Comparison of ENCODE assay signal across 13 cellular contexts in genomic region chr3:52247455-52248164, GRCh38. TPM values are rescaled to one million over a fixed set of nuclear protein-coding genes. Genes with fewer than 3 reads are reported as not detected.
DNase-seq lines count a peak whose midpoint lies in the region; ATAC-seq, FAIRE-seq and TF ChIP-seq lines count a peak whose summit lies in the region.
"Had no signal": no experiment of that assay in that cellular context is flagged by ENCODE, and none has a peak within 500 bp of the region (broad histone marks: within the 10 kb centered on the region; RNA-seq: fewer than 3 reads in every experiment).

No MANE protein-coding gene starts in this region.

- H3K36me3 ChIP-seq in neutrophil (peaks cover 52% of the 10 kb centered on the region), GM23338 (ENCODE audit: insufficient read depth) (peaks cover 3% of the 10 kb centered on the region; the same call in 1 of the 2 replicates)

- FAIRE-seq in urothelium cell line (lab: Jason Lieb, UNC) = no peak
- FAIRE-seq: H1 had no signal

- H3K4me1 Mint-ChIP-seq in brain = peaks cover 22% of the 10 kb centered on the region
- peaks cover 5% of the 10 kb centered on the region for H3K4me1 Mint-ChIP-seq in GM23338

- peaks cover 8% of the 10 kb centered on the region for H3F3A ChIP-seq in GM23338 (replicated peaks; ENCODE audit: low read depth)

- peak; percentile 14 for DNase-seq in DMS53 (lab: John Stamatoyannopoulos, UW)
- DNase-seq in DMS53 treated with DMSO at 0.1 percent for 48 hours (lab: John Stamatoyannopoulos, UW; ENCODE audit: unreplicated experiment) = no peak
- peak; percentile 36 for DNase-seq in MV-4-11 (lab: John Stamatoyannopoulos, UW)
- DNase-seq in NAMALWA (ENCODE audit: low spot score) = no peak
- DNase-seq in GM23338 (ENCODE audit: low spot score) = no peak
- DNase-seq in urothelium cell line (ENCODE audit: low spot score) = no peak
- DNase-seq: 8988T, activated gamma-delta T cell, EL, NCI-H510A had no signal

- peaks cover 20% of the 10 kb centered on the region for H3K36me3 Mint-ChIP-seq in brain
- peaks cover 8% of the 10 kb centered on the region; the same call in 2 of the 3 replicates for H3K36me3 Mint-ChIP-seq in GM23338 (ENCODE audit: low read depth)

- H3K27ac ChIP-seq in neutrophil (peak overlapping the region; percentile 98), GM23338 (ENCODE audit: low read depth) (no peak overlapping the region)

- ATAC-seq in GM23338 = no peak

- H3K4me2 ChIP-seq in GM23338 = no peak overlapping the region

- no peak for TF ChIP-seq CTCF in brain (conservative IDR thresholded peaks at IDR 0.05)
- TF ChIP-seq CTCF in neutrophil (IDR thresholded peaks at IDR 0.05) = no peak
- TF ChIP-seq CTCF in GM23338 (conservative IDR thresholded peaks at IDR 0.05; ENCODE audit: low read depth in 2 of 2) = no peak

- H3K4me3 Mint-ChIP-seq in brain = peak overlapping the region in 1 of 5 experiments; percentile 52
- no peak overlapping the region; the same call in 2 of the 3 replicates for H3K4me3 Mint-ChIP-seq in GM23338

- H3K27me3 ChIP-seq in neutrophil (no peaks in the 10 kb centered on the region), GM23338 (ENCODE audit: insufficient read depth) (peaks cover 44% of the 10 kb centered on the region)

- H3K27me3 Mint-ChIP-seq in brain (peaks cover 41% of the 10 kb centered on the region), GM23338 (ENCODE audit: insufficient read depth, low read depth, poor library complexity) (peaks cover 52% of the 10 kb centered on the region)

- peaks cover 55 to 66% of the 10 kb centered on the region in 2 experiments for H3K4me1 ChIP-seq in neutrophil (ENCODE audit: control insufficient read depth in 1 of 2, insufficient read depth in 1 of 2, low read depth in 1 of 2, low read length in 1 of 2)
- peaks cover 11% of the 10 kb centered on the region; the same call in 1 of the 2 replicates for H3K4me1 ChIP-seq in GM23338 (ENCODE audit: insufficient read depth)

- no peaks in the 10 kb centered on the region for H3K9me3 ChIP-seq in neutrophil

- peaks cover 6% of the 10 kb centered on the region; the same call in 1 of the 2 replicates for H4K20me1 ChIP-seq in GM23338 (replicated peaks; ENCODE audit: insufficient read depth)

- H3K27ac Mint-ChIP-seq in brain (peak overlapping the region in 4 of 5 experiments; percentile 27 to 94 (median 62)), GM23338 (no peak overlapping the region)

- H3K9me3 Mint-ChIP-seq in brain (peaks cover 0 to 8% (median 6%) of the 10 kb centered on the region in 5 experiments), GM23338 (peaks cover 6% of the 10 kb centered on the region; the same call in 2 of the 3 replicates)

- no peak overlapping the region for H2AFZ ChIP-seq in GM23338

- no peaks in the 10 kb centered on the region for H3K79me2 ChIP-seq in GM23338 (replicated peaks; ENCODE audit: insufficient read depth)

- no peaks in the 10 kb centered on the region for H3K9me2 ChIP-seq in GM23338 (ENCODE audit: insufficient read depth)

- H3K4me3 ChIP-seq in neutrophil (ENCODE audit: low read depth in 1 of 2, low read length in 1 of 2) = peak overlapping the region; percentile 81 to 94
- H3K4me3 ChIP-seq in GM23338 = no peak overlapping the region

TF ChIP-seq in GM23338, 12 proteins besides CTCF, POLR2A, EP300 and RAD21 (continues in another document):
- TF ChIP-seq POLR2AphosphoS5 (IDR thresholded peaks at IDR 0.05; ENCODE audit: low read depth) (no peak), REST (IDR thresholded peaks at IDR 0.05; ENCODE audit: unreplicated experiment) (no peak), JUNB (IDR thresholded peaks at IDR 0.05; ENCODE audit: unreplicated experiment) (no peak), STAT1 (IDR thresholded peaks at IDR 0.05; ENCODE audit: unreplicated experiment) (no peak), ZNF114 (CRISPR knock-in tag; IDR thresholded peaks at IDR 0.05) (no peak), ETS1 (IDR thresholded peaks at IDR 0.05) (no peak), ZNF331 (CRISPR knock-in tag; IDR thresholded peaks at IDR 0.05; ENCODE audit: low read depth) (no peak), NANOG (IDR thresholded peaks at IDR 0.05; ENCODE audit: borderline replicate concordance) (no peak), CREB1 (CRISPR knock-in tag; IDR thresholded peaks at IDR 0.05; ENCODE audit: low read depth) (no peak), EZH2 (IDR thresholded peaks at IDR 0.05; ENCODE audit: low read depth, unreplicated experiment) (no peak)

RNA-seq across cellular contexts. Expression of gene PPM1M, which starts 2.1 kb away (rescaled TPM):
- polyA plus RNA-seq in brain (ENCODE audit: insufficient read depth, low read depth, low replicate concordance) (15.2 TPM), GM23338 (2016; fragmentation: Nextera tagmentation; extraction: Ambion mirVana) (2.2 and 2.8 TPM in 2 replicates)
- 1.8 and 4.0 TPM in 2 replicates for total RNA-seq in GM23338 (2014; rRNA removed; shearing (Covaris generic))

RNA-seq across cellular contexts. Expression of gene TWF2, which starts 8.7 kb away (rescaled TPM):
- polyA plus RNA-seq in brain (ENCODE audit: insufficient read depth, low read depth, low replicate concordance) (49.4 TPM), GM23338 (2016; fragmentation: Nextera tagmentation; extraction: Ambion mirVana) (38.6 and 38.9 TPM in 2 replicates)
- total RNA-seq in GM23338 (2014; rRNA removed; shearing (Covaris generic)) = 120 and 123 TPM in 2 replicates

RNA-seq across cellular contexts. Expression of gene TLR9, which starts 22.2 kb away (rescaled TPM):
- polyA plus RNA-seq in brain (ENCODE audit: insufficient read depth, low read depth, low replicate concordance) (0.19 TPM), GM23338 (2016; fragmentation: Nextera tagmentation; extraction: Ambion mirVana) (not detected in 2 replicates)
- not detected in 2 replicates for total RNA-seq in GM23338 (2014; rRNA removed; shearing (Covaris generic))
- total RNA-seq: H1 had no signal

RNA-seq across cellular contexts. Expression of gene WDR82, which starts 30.8 kb away (rescaled TPM):
- polyA plus RNA-seq in brain (ENCODE audit: insufficient read depth, low read depth, low replicate concordance) (66.7 TPM), GM23338 (2016; fragmentation: Nextera tagmentation; extraction: Ambion mirVana) (25.2 and 31.2 TPM in 2 replicates)
- 69.8 and 71.8 TPM in 2 replicates for total RNA-seq in GM23338 (2014; rRNA removed; shearing (Covaris generic))

RNA-seq across cellular contexts. Expression of gene GLYCTK, which starts 40.0 kb away (rescaled TPM):
- polyA plus RNA-seq in brain (ENCODE audit: insufficient read depth, low read depth, low replicate concordance) = 2.6 TPM
- 7.5 and 8.3 TPM in 2 replicates for total RNA-seq in GM23338 (2014; rRNA removed; shearing (Covaris generic))
- 3.0 and 3.8 TPM in 2 replicates for polyA plus RNA-seq in GM23338 (2016; fragmentation: Nextera tagmentation; extraction: Ambion mirVana)

Comparison
In these comparisons a context has a peak if more than half of its experiments do, and no peak if none do; other contexts are left out.
1. DNase-seq: peak in DMS53 (single experiment) and MV-4-11 (single experiment); none in DMS53 treated with DMSO at 0.1 percent for 48 hours (single experiment), NAMALWA (single experiment), GM23338 (single experiment) and urothelium cell line (single experiment).